In genomic region chr1:66539491-66539890, GRCh38 we compare ENCODE assay signal across 1 cellular context.
TF ChIP-seq lines count a peak whose summit lies in the region.

No MANE protein-coding gene starts in this region.

TF ChIP-seq in H1, 55 proteins besides CTCF, POLR2A, EP300 and RAD21:
- TF ChIP-seq RNF2 (IDR thresholded peaks at IDR 0.05; ENCODE audit: borderline replicate concordance, low read depth, low read length, missing control alignments, poor library complexity, severe bottlenecking): no peak
- no peak for TF ChIP-seq CHD7 (IDR thresholded peaks at IDR 0.05; ENCODE audit: insufficient replicate concordance, low read length)
- TF ChIP-seq SP2 (IDR thresholded peaks at IDR 0.05; ENCODE audit: low read length): no peak
